Comparison of ENCODE assay signal across 13 cellular contexts in genomic region chr4:8351931-8352367, GRCh38.
DNase-seq lines count a peak whose midpoint lies in the region; ATAC-seq, FAIRE-seq and TF ChIP-seq lines count a peak whose summit lies in the region.
"Had no signal": no experiment of that assay in that cellular context is flagged by ENCODE, and none has a peak within 500 bp of the region (broad histone marks: within the 10 kb centered on the region; RNA-seq: fewer than 3 reads in every experiment).

No MANE protein-coding gene starts in this region.

- H3K27me3 ChIP-seq in HepG2 (ENCODE audit: control insufficient read depth in 1 of 2, insufficient read depth in 2 of 2, low read length in 2 of 2) (peaks cover 9 to 20% of the 10 kb centered on the region in 2 experiments; a peak in 4 of 5 replicates), stomach smooth muscle (ENCODE audit: control insufficient read depth in 1 of 2, insufficient read depth in 2 of 2, low read length in 2 of 2) (no peaks in the 10 kb centered on the region)
- H3K27me3 ChIP-seq: pancreas had no signal

- H3K36me3 ChIP-seq in HepG2 (replicated peaks in 1 of 2; ENCODE audit: control insufficient read depth in 1 of 2, insufficient read depth in 2 of 2, low read length in 2 of 2) (no peaks in the 10 kb centered on the region), stomach smooth muscle (ENCODE audit: control insufficient read depth in 2 of 2, insufficient read depth in 2 of 2, low read length in 2 of 2) (no peaks in the 10 kb centered on the region)
- H3K36me3 ChIP-seq: pancreas had no signal

- no peaks in the 10 kb centered on the region for H3K27me3 Mint-ChIP-seq in chondrocyte (ENCODE audit: low read depth)

- no peak for TF ChIP-seq RAD21 in HepG2 (CRISPR knock-in tag; IDR thresholded peaks at IDR 0.05)

- DNase-seq in Jurkat, Clone E6-1 (ENCODE audit: low read depth, low spot score): peak; percentile 14
- DNase-seq in chondrocyte (ENCODE audit: low spot score) (peak; percentile 68), HepG2 (ENCODE audit: low spot score) (peak; percentile 21), AG08396 (ENCODE audit: low spot score) (no peak)
- DNase-seq: activated CD8-positive, alpha-beta memory T cell treated with anti-CD3 and anti-CD28 coated beads for 24 hours; amniotic stem cell; NCI-H146; pancreas had no signal

- no peak overlapping the region for H3K27ac Mint-ChIP-seq in chondrocyte (ENCODE audit: unreplicated experiment)

- BruUV-seq in HepG2 (replicated peaks; lab: Mats Ljungman, UMichigan): no TSS peak

- CTCF ChIA-PET in HepG2 (lab: Yijun Ruan, JAX; ENCODE audit: low intra/inter-chr PET ratio, low total read pairs): no interaction called here

- no peak overlapping the region for H3K4me3 Mint-ChIP-seq in chondrocyte (ENCODE audit: unreplicated experiment)

- H3K9me3 Mint-ChIP-seq in chondrocyte (ENCODE audit: low read depth): no peaks in the 10 kb centered on the region

- 2% methylated on average over 8 of the region's 8 CpGs for WGBS in HepG2 (ENCODE audit: low lambda C conversion rate)

- peak; percentile 53 for FAIRE-seq in HepG2 (lab: Jason Lieb, UNC)
- FAIRE-seq: keratinocyte, pancreas had no signal

- no peaks in the 10 kb centered on the region for H3K9me3 ChIP-seq in HepG2 (ENCODE audit: low read length)
- H3K9me3 ChIP-seq in stomach smooth muscle (ENCODE audit: control insufficient read depth in 2 of 2, low read length in 2 of 2): no peaks in the 10 kb centered on the region
- H3K9me3 ChIP-seq: pancreas had no signal

- no peaks in the 10 kb centered on the region; the same call in 1 of the 2 replicates for H4K20me1 ChIP-seq in HepG2 (ENCODE audit: insufficient read depth, low read length)

- intact Hi-C loops in HepG2 (cut with micrococcal nuclease; ENCODE audit: unreplicated experiment): no loop called here

- no peak for TF ChIP-seq POLR2A in HepG2 (IDR thresholded peaks at IDR 0.05; ENCODE audit: insufficient read depth in 1 of 2, low read depth in 2 of 2, low read length in 2 of 2)

- H3K9ac ChIP-seq in HepG2 (ENCODE audit: insufficient read depth, low read depth, low read length) (no peak overlapping the region), stomach smooth muscle (ENCODE audit: low read length in 2 of 2) (peak overlapping the region in 1 of 2 donors; percentile 2)

- H3K4me1 ChIP-seq in HepG2 (ENCODE audit: insufficient read depth, low read length) (peaks cover 22% of the 10 kb centered on the region), stomach smooth muscle (ENCODE audit: control insufficient read depth, insufficient read depth, low read length) (peaks cover 16% of the 10 kb centered on the region)
- H3K4me1 ChIP-seq: pancreas had no signal

- TF ChIP-seq CTCF in chondrocyte (IDR thresholded peaks at IDR 0.05) (no peak), HepG2 (CRISPR knock-in tag; IDR thresholded peaks at IDR 0.05) (no peak)

- POLR2A ChIA-PET in HepG2 (lab: Yijun Ruan, JAX): no interaction called here

- H3K79me2 ChIP-seq in HepG2 (ENCODE audit: insufficient read depth, low read length): no peaks in the 10 kb centered on the region

- in situ Hi-C loops in HepG2 (cut with HindIII; ENCODE audit: extremely low pct_ligation_motif_present, low pct_unique_long_range_greater_than_20kb): no loop called here

- peak overlapping the region; percentile 5; the same call in 1 of the 2 replicates for H3K4me2 ChIP-seq in HepG2 (ENCODE audit: low read depth, low read length)

- peaks cover 3% of the 10 kb centered on the region for H3K36me3 Mint-ChIP-seq in chondrocyte (ENCODE audit: low read depth)

- peaks cover 33% of the 10 kb centered on the region for H3K4me1 Mint-ChIP-seq in chondrocyte (ENCODE audit: low read depth)

- H3K27ac ChIP-seq in HepG2 (ENCODE audit: extremely low read length, insufficient read depth, low read length): no peak overlapping the region
- H3K27ac ChIP-seq in stomach smooth muscle (ENCODE audit: low read length): peak overlapping the region; percentile 6
- H3K27ac ChIP-seq: pancreas had no signal

- ATAC-seq in HepG2: peak; percentile 64
- ATAC-seq in HG02852 (IDR thresholded peaks at IDR 0.05; ENCODE audit: unreplicated experiment): no peak
- ATAC-seq in HG02623 (IDR thresholded peaks at IDR 0.05; ENCODE audit: unreplicated experiment): no peak
- no peak for ATAC-seq in HG03097 (IDR thresholded peaks at IDR 0.05; ENCODE audit: low FRiP score, unreplicated experiment)

- no peak overlapping the region for H3K4me3 ChIP-seq in Jurkat, Clone E6-1 (ENCODE audit: low read length)
- no peak overlapping the region for H3K4me3 ChIP-seq in HepG2 (replicated peaks in 1 of 3; ENCODE audit: insufficient read depth in 1 of 3, low read depth in 2 of 3, low read length in 3 of 3)
- no peak overlapping the region for H3K4me3 ChIP-seq in stomach smooth muscle (ENCODE audit: low read length in 2 of 2)
- H3K4me3 ChIP-seq: pancreas had no signal

- no peak overlapping the region for H2AFZ ChIP-seq in HepG2 (ENCODE audit: low read length)

- TF ChIP-seq EP300 in HepG2 (IDR thresholded peaks at IDR 0.05; ENCODE audit: low read depth in 2 of 2, low read length in 2 of 2) (no peak), HepG2 (CRISPR knock-in tag; IDR thresholded peaks at IDR 0.05; ENCODE audit: borderline replicate concordance) (no peak)

TF ChIP-seq in HepG2, 621 proteins besides CTCF, POLR2A, EP300 and RAD21:
- TF ChIP-seq HHEX (CRISPR knock-in tag; IDR thresholded peaks at IDR 0.05) (peak; percentile 55; the same call in 1 of the 2 replicates), SIN3A (IDR thresholded peaks at IDR 0.05; ENCODE audit: borderline replicate concordance, low read depth, low read length) (no peak), ZBTB7B (CRISPR knock-in tag; IDR thresholded peaks at IDR 0.05) (no peak), PAXIP1 (CRISPR knock-in tag; conservative IDR thresholded peaks at IDR 0.05) (no peak), ZNF589 (CRISPR knock-in tag; conservative IDR thresholded peaks at IDR 0.05) (no peak), TCF7 (IDR thresholded peaks at IDR 0.05; ENCODE audit: low read depth) (peak; percentile 63; the same call in 1 of the 2 replicates), DNMT3B (CRISPR knock-in tag; conservative IDR thresholded peaks at IDR 0.05) (no peak), SOX13 (IDR thresholded peaks at IDR 0.05) (no peak), SOX13 (CRISPR knock-in tag; conservative IDR thresholded peaks at IDR 0.05 in 1 of 2, IDR thresholded peaks at IDR 0.05 in 1 of 2) (peak in 1 of 2 experiments; percentile 50; a peak in 2 of 4 replicates), THYN1 (CRISPR knock-in tag; IDR thresholded peaks at IDR 0.05; ENCODE audit: borderline replicate concordance, low read depth) (no peak)
- TF ChIP-seq, protein P1, sequence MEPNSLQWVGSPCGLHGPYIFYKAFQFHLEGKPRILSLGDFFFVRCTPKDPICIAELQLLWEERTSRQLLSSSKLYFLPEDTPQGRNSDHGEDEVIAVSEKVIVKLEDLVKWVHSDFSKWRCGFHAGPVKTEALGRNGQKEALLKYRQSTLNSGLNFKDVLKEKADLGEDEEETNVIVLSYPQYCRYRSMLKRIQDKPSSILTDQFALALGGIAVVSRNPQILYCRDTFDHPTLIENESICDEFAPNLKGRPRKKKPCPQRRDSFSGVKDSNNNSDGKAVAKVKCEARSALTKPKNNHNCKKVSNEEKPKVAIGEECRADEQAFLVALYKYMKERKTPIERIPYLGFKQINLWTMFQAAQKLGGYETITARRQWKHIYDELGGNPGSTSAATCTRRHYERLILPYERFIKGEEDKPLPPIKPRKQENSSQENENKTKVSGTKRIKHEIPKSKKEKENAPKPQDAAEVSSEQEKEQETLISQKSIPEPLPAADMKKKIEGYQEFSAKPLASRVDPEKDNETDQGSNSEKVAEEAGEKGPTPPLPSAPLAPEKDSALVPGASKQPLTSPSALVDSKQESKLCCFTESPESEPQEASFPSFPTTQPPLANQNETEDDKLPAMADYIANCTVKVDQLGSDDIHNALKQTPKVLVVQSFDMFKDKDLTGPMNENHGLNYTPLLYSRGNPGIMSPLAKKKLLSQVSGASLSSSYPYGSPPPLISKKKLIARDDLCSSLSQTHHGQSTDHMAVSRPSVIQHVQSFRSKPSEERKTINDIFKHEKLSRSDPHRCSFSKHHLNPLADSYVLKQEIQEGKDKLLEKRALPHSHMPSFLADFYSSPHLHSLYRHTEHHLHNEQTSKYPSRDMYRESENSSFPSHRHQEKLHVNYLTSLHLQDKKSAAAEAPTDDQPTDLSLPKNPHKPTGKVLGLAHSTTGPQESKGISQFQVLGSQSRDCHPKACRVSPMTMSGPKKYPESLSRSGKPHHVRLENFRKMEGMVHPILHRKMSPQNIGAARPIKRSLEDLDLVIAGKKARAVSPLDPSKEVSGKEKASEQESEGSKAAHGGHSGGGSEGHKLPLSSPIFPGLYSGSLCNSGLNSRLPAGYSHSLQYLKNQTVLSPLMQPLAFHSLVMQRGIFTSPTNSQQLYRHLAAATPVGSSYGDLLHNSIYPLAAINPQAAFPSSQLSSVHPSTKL (CRISPR knock-in tag; IDR thresholded peaks at IDR 0.05): 0 out of 2 replicates have a peak, but pooled peaks have one; percentile 30
